In the genomic region with DNA sequence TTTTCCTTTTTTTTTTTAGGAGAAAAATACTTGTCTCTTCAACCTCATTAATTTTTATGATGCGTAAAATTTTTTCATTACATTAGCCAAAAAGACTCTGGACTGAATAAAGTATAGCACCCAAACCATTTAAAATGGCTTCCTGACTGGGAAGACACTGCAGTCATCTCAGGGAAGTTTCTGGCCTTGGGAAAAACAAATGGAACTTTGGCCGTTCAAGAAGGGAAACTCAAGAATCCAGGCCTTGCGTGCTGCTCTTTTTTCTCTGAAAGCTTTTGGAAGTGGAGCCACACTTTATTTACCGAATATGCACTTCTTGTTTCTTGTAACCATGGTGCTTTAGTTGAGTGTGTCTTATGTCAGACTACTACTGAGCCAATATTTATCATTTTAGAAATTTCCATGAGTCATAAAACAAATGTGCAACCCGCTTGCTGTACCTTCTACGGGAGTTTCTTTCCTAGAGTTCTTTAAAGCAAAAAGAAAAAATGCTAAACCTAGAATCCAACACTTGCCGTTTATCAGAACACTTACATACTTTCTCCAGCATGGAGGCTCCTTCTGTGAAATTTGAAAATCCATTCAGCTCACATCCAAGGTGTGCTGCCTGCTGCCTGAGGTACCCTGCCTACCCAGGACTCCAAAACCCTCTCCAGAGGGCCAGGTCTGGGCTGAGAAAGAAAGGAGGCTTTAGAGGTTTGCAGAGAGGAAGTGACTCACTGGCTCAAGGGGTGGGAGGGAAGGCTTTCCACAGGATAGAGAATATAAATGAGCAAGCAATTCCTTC, we compare ENCODE assay signal across 9 cellular contexts.
DNase-seq lines count a peak whose midpoint lies in the region; ATAC-seq and FAIRE-seq lines count a peak whose summit lies in the region.
"Had no signal": no experiment of that assay in that cellular context is flagged by ENCODE, and none has a peak within 500 bp of the region (broad histone marks: within the 10 kb centered on the region; RNA-seq: fewer than 3 reads in every experiment).

No MANE protein-coding gene starts in this region.

- ATAC-seq in stimulated activated effector memory CD8-positive, alpha-beta T cell treated with anti-CD3 and anti-CD28 coated beads, Interleukin-12 subunit alpha, Interleukin-12 subunit beta, amount 100 ng/mL, for 72 hours = peak; percentile 83

- no peak overlapping the region for H3K4me3 ChIP-seq in iPS-20b (ENCODE audit: low read length)

- peak overlapping the region; percentile 51 for H3K27ac ChIP-seq in iPS-20b (ENCODE audit: low read length)

- no peaks in the 10 kb centered on the region for H3K27me3 ChIP-seq in iPS-20b (ENCODE audit: insufficient read depth, low read length)

- peaks cover 21% of the 10 kb centered on the region for H3K4me1 ChIP-seq in iPS-20b (ENCODE audit: insufficient read depth, low read length)

- no peaks in the 10 kb centered on the region for H3K9me3 ChIP-seq in iPS-20b (ENCODE audit: insufficient read depth, low read depth, low read length)

- peaks cover 25% of the 10 kb centered on the region for H3K4me1 Mint-ChIP-seq in stimulated activated effector memory CD8-positive, alpha-beta T cell treated with anti-CD3 and anti-CD28 coated beads, Interleukin-12 subunit alpha, Interleukin-12 subunit beta, amount 100 ng/mL, for 72 hours
- H3K4me1 Mint-ChIP-seq: stimulated activated naive B cell treated with anti-CD40 and anti-IgM and Interleukin-4, amounts not matched to agents 10 μg/mL and 1 μg/mL and 100 μg/mL, for 72 hours had no signal

- peak overlapping the region; percentile 23 for H3K4me3 Mint-ChIP-seq in stimulated activated effector memory CD8-positive, alpha-beta T cell treated with anti-CD3 and anti-CD28 coated beads, Interleukin-12 subunit alpha, Interleukin-12 subunit beta, amount 100 ng/mL, for 72 hours
- H3K4me3 Mint-ChIP-seq: stimulated activated naive B cell treated with anti-CD40 and anti-IgM and Interleukin-4, amounts not matched to agents 10 μg/mL and 1 μg/mL and 100 μg/mL, for 72 hours had no signal

- H3K9ac ChIP-seq in iPS-20b (ENCODE audit: low read depth, low read length) = no peak overlapping the region

- DNase-seq in GF-D8 (lab: John Stamatoyannopoulos, UW) (peak; percentile 4), NCI-H226 (peak; percentile 95), amniotic epithelial cell (ENCODE audit: low read depth) (peak; percentile 94), KG1 (lab: John Stamatoyannopoulos, UW) (no peak), GM19239 (ENCODE audit: insufficient read length, low spot score) (no peak)
- no peak for DNase-seq in stimulated activated effector memory CD8-positive, alpha-beta T cell treated with anti-CD3 and anti-CD28 coated beads, Interleukin-12 subunit alpha, Interleukin-12 subunit beta, amount 100 ng/mL, for 72 hours (ENCODE audit: low spot score in 2 of 2)
- DNase-seq in activated CD8-positive, alpha-beta memory T cell treated with anti-CD3 and anti-CD28 coated beads, Interleukin-2, amount 50 U/mL, for 4 hours = no peak
- DNase-seq: stimulated activated naive B cell treated with anti-CD40 and anti-IgM and Interleukin-4, amounts not matched to agents 10 μg/mL and 1 μg/mL and 100 μg/mL, for 72 hours had no signal

- H3K36me3 ChIP-seq in iPS-20b (ENCODE audit: insufficient read depth, low read depth, low read length) = no peaks in the 10 kb centered on the region

- no peaks in the 10 kb centered on the region for H3K36me3 Mint-ChIP-seq in stimulated activated effector memory CD8-positive, alpha-beta T cell treated with anti-CD3 and anti-CD28 coated beads, Interleukin-12 subunit alpha, Interleukin-12 subunit beta, amount 100 ng/mL, for 72 hours
- H3K36me3 Mint-ChIP-seq: stimulated activated naive B cell treated with anti-CD40 and anti-IgM and Interleukin-4, amounts not matched to agents 10 μg/mL and 1 μg/mL and 100 μg/mL, for 72 hours had no signal

- peak overlapping the region; percentile 85 for H3K27ac Mint-ChIP-seq in stimulated activated effector memory CD8-positive, alpha-beta T cell treated with anti-CD3 and anti-CD28 coated beads, Interleukin-12 subunit alpha, Interleukin-12 subunit beta, amount 100 ng/mL, for 72 hours
- H3K27ac Mint-ChIP-seq: stimulated activated naive B cell treated with anti-CD40 and anti-IgM and Interleukin-4, amounts not matched to agents 10 μg/mL and 1 μg/mL and 100 μg/mL, for 72 hours had no signal

- no peak for FAIRE-seq in GM19239 (lab: Jason Lieb, UNC)

- H3K9me3 Mint-ChIP-seq in stimulated activated effector memory CD8-positive, alpha-beta T cell treated with anti-CD3 and anti-CD28 coated beads, Interleukin-12 subunit alpha, Interleukin-12 subunit beta, amount 100 ng/mL, for 72 hours = no peaks in the 10 kb centered on the region
- H3K9me3 Mint-ChIP-seq: stimulated activated naive B cell treated with anti-CD40 and anti-IgM and Interleukin-4, amounts not matched to agents 10 μg/mL and 1 μg/mL and 100 μg/mL, for 72 hours had no signal

Comparison
In these comparisons a context has a peak if more than half of its experiments do, and no peak if none do; other contexts are left out.
1. DNase-seq: peak in GF-D8 (single experiment), NCI-H226 (single experiment) and amniotic epithelial cell (single experiment); none in stimulated activated effector memory CD8-positive, alpha-beta T cell treated with anti-CD3 and anti-CD28 coated beads, Interleukin-12 subunit alpha, Interleukin-12 subunit beta, amount 100 ng/mL, for 72 hours (0 of 2), KG1 (single experiment), GM19239 (single experiment) and activated CD8-positive, alpha-beta memory T cell treated with anti-CD3 and anti-CD28 coated beads, Interleukin-2, amount 50 U/mL, for 4 hours (single experiment).